Comparison of ENCODE assay signal across 8 cellular contexts in genomic region chr19:42277821-42278809, GRCh38. TPM values are rescaled to one million over a fixed set of nuclear protein-coding genes. Genes with fewer than 3 reads are reported as not detected.
DNase-seq lines count a peak whose midpoint lies in the region; ATAC-seq and TF ChIP-seq lines count a peak whose summit lies in the region.

No MANE protein-coding gene starts in this region.

- no peak for DNase-seq in AG04450 (ENCODE audit: low read depth, low spot score)
- peak; percentile 54 for DNase-seq in colonic mucosa
- peak; percentile 92 for DNase-seq in myocyte (ENCODE audit: low read depth)
- no peak for DNase-seq in NCI-H1092 treated with DMSO at 0.1 percent for 48 hours (lab: John Stamatoyannopoulos, UW)

- intact Hi-C loops in colonic mucosa (cut with DNase I) = loop anchor here (2.0 kb wide), 1 partner anchor 31 kb away; no protein-coding TSS in a partner anchor

- POLR2A ChIA-PET in AG04450 (lab: Yijun Ruan, JAX) = interaction anchor here (0.9 kb wide), 1 partner anchor 32 kb away, joined by 3 read pairs; no protein-coding TSS in a partner anchor

- peak overlapping the region; percentile 76; the same call in 1 of the 2 replicates for H3K4me2 ChIP-seq in KMS-11

- peaks cover 49% of the 10 kb centered on the region for H3K4me1 ChIP-seq in KMS-11 (ENCODE audit: low read depth, poor library complexity, severe bottlenecking)
- H3K4me1 ChIP-seq in colonic mucosa = peaks cover 25% of the 10 kb centered on the region

- H3K27me3 ChIP-seq in AG04450 (ENCODE audit: control insufficient read depth, insufficient read depth, low read length) = no peaks in the 10 kb centered on the region
- no peaks in the 10 kb centered on the region for H3K27me3 ChIP-seq in KMS-11 (ENCODE audit: insufficient read depth, low read depth)
- no peaks in the 10 kb centered on the region for H3K27me3 ChIP-seq in colonic mucosa

- H3K27ac ChIP-seq in AG04450 (ENCODE audit: low read depth, low read length) = peak overlapping the region; percentile 52
- no peak overlapping the region for H3K27ac ChIP-seq in KMS-11
- H3K27ac ChIP-seq in colonic mucosa = peak overlapping the region; percentile 9

- ATAC-seq in HG02642 (IDR thresholded peaks at IDR 0.05; ENCODE audit: poor library complexity, unreplicated experiment) (no peak), GM18909 (IDR thresholded peaks at IDR 0.05; ENCODE audit: poor library complexity, unreplicated experiment) (no peak), GM18502 (IDR thresholded peaks at IDR 0.05; ENCODE audit: poor library complexity, unreplicated experiment) (no peak)

- H3K79me2 ChIP-seq in KMS-11 (ENCODE audit: insufficient read depth, low read depth) = peaks cover 7% of the 10 kb centered on the region; the same call in 1 of the 2 replicates

- no peak for TF ChIP-seq CTCF in AG04450 (IDR thresholded peaks at IDR 0.05; ENCODE audit: low read depth, low read length)
- no peak for TF ChIP-seq CTCF in KMS-11 (conservative IDR thresholded peaks at IDR 0.05; ENCODE audit: low read depth, low read length)
- no peak for TF ChIP-seq CTCF in colonic mucosa (IDR thresholded peaks at IDR 0.05)

- H4K20me1 ChIP-seq in KMS-11 (ENCODE audit: insufficient read depth) = no peaks in the 10 kb centered on the region

- H3K36me3 ChIP-seq in KMS-11 (ENCODE audit: insufficient read depth) (no peaks in the 10 kb centered on the region), colonic mucosa (no peaks in the 10 kb centered on the region)

- CTCF ChIA-PET in AG04450 (lab: Charles Lee) = interaction anchor here (0.5 to 5.1 kb wide), 7 partner anchors 8 to 174 kb away, joined by 4 to 118 read pairs (median 9); partner anchors contain the start of gene GSK3A

- H3K9me3 ChIP-seq in AG04450 (ENCODE audit: control insufficient read depth, insufficient read depth, low read length) (no peaks in the 10 kb centered on the region; the same call in 1 of the 2 replicates), colonic mucosa (no peaks in the 10 kb centered on the region)

- H3K9ac ChIP-seq in KMS-11 = no peak overlapping the region
- peak overlapping the region; percentile 1 to 49 for H3K9ac ChIP-seq in colonic mucosa (ENCODE audit: low read depth in 2 of 2, low read length in 2 of 2)

- H2AFZ ChIP-seq in KMS-11 (ENCODE audit: low read depth) = no peak overlapping the region

- no peak overlapping the region for H3K4me3 ChIP-seq in AG04450 (ENCODE audit: low read depth, low read length)
- no peak overlapping the region for H3K4me3 ChIP-seq in KMS-11 (IDR thresholded peaks at IDR 0.05; ENCODE audit: insufficient read depth, low read depth, low read length)
- no peak overlapping the region for H3K4me3 ChIP-seq in colonic mucosa

RNA-seq across cellular contexts. Expression of gene CIC, which starts 9.1 kb away (rescaled TPM):
- 2.9 and 4.2 TPM in 2 replicates for polyA plus RNA-seq in AG04450 (2011; rRNA removed)
- 5.1 and 6.2 TPM in 2 replicates for polyA minus RNA-seq in AG04450 (2011; rRNA and poly(A)+ RNA removed)
- total RNA-seq in colonic mucosa (10 to 100 TPM; 47.8 to 54.6 TPM), myocyte (38.8 and 49.0 TPM in 2 replicates)
- 55.5 TPM for polyA plus RNA-seq in myocyte (2012)

RNA-seq across cellular contexts. Expression of gene ERF, which starts 23.2 kb away (rescaled TPM):
- polyA plus RNA-seq in AG04450 (2011; rRNA removed) = 29.4 and 31.1 TPM in 2 replicates
- polyA minus RNA-seq in AG04450 (2011; rRNA and poly(A)+ RNA removed) = 45.7 and 49.3 TPM in 2 replicates
- 10 to 100 TPM; 46.7 to 57.3 TPM for total RNA-seq in colonic mucosa
- 44.6 and 55.2 TPM in 2 replicates for total RNA-seq in myocyte
- 65.4 TPM for polyA plus RNA-seq in myocyte (2012)

RNA-seq across cellular contexts. Expression of gene PRR19, which starts 23.8 kb away (rescaled TPM):
- polyA plus RNA-seq in AG04450 (2011; rRNA removed) = 0.40 and 0.92 TPM in 2 replicates
- 0.43 and 0.74 TPM in 2 replicates for polyA minus RNA-seq in AG04450 (2011; rRNA and poly(A)+ RNA removed)
- total RNA-seq in colonic mucosa (1 to 10 TPM in 1 of 2 donors, under 1 TPM in 1; 0.32 to 1.0 TPM), myocyte (1.1 and 2.6 TPM in 2 replicates)
- 0.66 TPM for polyA plus RNA-seq in myocyte (2012)

RNA-seq across cellular contexts. Expression of gene PAFAH1B3, which starts 24.3 kb away (rescaled TPM):
- 34.7 and 38.0 TPM in 2 replicates for polyA plus RNA-seq in AG04450 (2011; rRNA removed)
- polyA minus RNA-seq in AG04450 (2011; rRNA and poly(A)+ RNA removed) = 67.8 and 83.0 TPM in 2 replicates
- total RNA-seq in colonic mucosa (10 to 100 TPM; 42.5 to 53.0 TPM), myocyte (21.7 and 29.1 TPM in 2 replicates)
- 14.9 TPM for polyA plus RNA-seq in myocyte (2012)

RNA-seq across cellular contexts. Expression of gene TMEM145, which starts 35.0 kb away (rescaled TPM):
- polyA plus RNA-seq in AG04450 (2011; rRNA removed) = not detected in 2 replicates
- polyA minus RNA-seq in AG04450 (2011; rRNA and poly(A)+ RNA removed) = not detected in 2 replicates
- total RNA-seq in colonic mucosa = under 1 TPM; 0.24 to 0.94 TPM
- 1.6 TPM in 1 of 2 replicates, not detected in the other for total RNA-seq in myocyte
- 0.21 TPM for polyA plus RNA-seq in myocyte (2012)

Comparison
In these comparisons a context has a peak if more than half of its experiments do, and no peak if none do; other contexts are left out.
1. DNase-seq: peak in colonic mucosa (single experiment) and myocyte (single experiment); none in AG04450 (single experiment) and NCI-H1092 treated with DMSO at 0.1 percent for 48 hours (single experiment).